8 cellular contexts compared by ENCODE assay signal in genomic region chr2:96064047-96064675, GRCh38. TPM values are rescaled to one million over a fixed set of nuclear protein-coding genes. Genes with fewer than 3 reads are reported as not detected.
"Had no signal": no experiment of that assay in that cellular context is flagged by ENCODE, and none has a peak within 500 bp of the region (broad histone marks: within the 10 kb centered on the region; RNA-seq: fewer than 3 reads in every experiment).

No MANE protein-coding gene starts in this region.

RNA-seq across cellular contexts. Expression of gene GPAT2, which starts 29.4 kb away (rescaled TPM):
- total RNA-seq: mesothelial cell of epicardium, osteocyte, progenitor cell of endocrine pancreas, smooth muscle cell had no signal

RNA-seq across cellular contexts. Expression of gene ADRA2B, which starts 52.2 kb away (rescaled TPM):
- total RNA-seq: occipital lobe, osteocyte, pulmonary artery endothelial cell, renal cortical epithelial cell had no signal
- polyA plus RNA-seq: keratinocyte had no signal
